21 cellular contexts compared by ENCODE assay signal in the genomic region with DNA sequence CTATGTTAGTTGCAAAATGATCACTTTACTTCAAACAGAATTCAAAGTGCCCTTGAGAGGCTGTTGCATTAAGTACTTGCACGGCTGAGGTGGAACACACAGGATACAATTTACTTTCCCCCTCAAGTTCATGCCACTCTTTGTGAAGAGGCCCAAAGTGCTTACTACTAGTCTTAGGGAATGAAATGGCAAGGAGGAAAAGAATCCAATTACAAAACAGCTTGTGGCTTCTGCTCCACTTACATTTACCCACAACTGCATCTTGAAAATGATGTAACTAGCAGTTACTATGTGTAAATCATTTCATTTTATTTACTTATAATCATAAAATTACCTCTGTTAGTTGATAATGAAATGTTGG. TPM values are rescaled to one million over a fixed set of nuclear protein-coding genes. Genes with fewer than 3 reads are reported as not detected.
DNase-seq lines count a peak whose midpoint lies in the region; ATAC-seq and TF ChIP-seq lines count a peak whose summit lies in the region.
"Had no signal": no experiment of that assay in that cellular context is flagged by ENCODE, and none has a peak within 500 bp of the region (broad histone marks: within the 10 kb centered on the region; RNA-seq: fewer than 3 reads in every experiment).

No MANE protein-coding gene starts in this region.

- H3K9me3 ChIP-seq in mucosa of descending colon = no peaks in the 10 kb centered on the region
- H3K9me3 ChIP-seq: right atrium auricular region had no signal

- DNase-seq in AG09309 (ENCODE audit: low read depth) (peak; percentile 59), H4 (ENCODE audit: low spot score) (peak; percentile 48), NCI-H82 (lab: John Stamatoyannopoulos, UW) (peak; percentile 34), fibroblast of peridontal ligament (ENCODE audit: extremely low read depth) (peak; percentile 85), mucosa of descending colon (no peak), islet precursor cell (no peak)
- DNase-seq: activated CD4-positive, alpha-beta T cell treated with anti-CD3 and anti-CD28 coated beads, Interleukin-2, amount 10 ng/mL, durations not matched to agents 7 days and 5 days; activated CD8-positive, alpha-beta memory T cell treated with anti-CD3 and anti-CD28 coated beads, Interleukin-2, amount 50 U/mL, for 4 hours; activated effector memory CD4-positive, alpha-beta T cell treated with anti-CD3 and anti-CD28 coated beads, Interleukin-2, amount 50 U/mL, for 16 hours; CD4-positive, alpha-beta T cell; foreskin keratinocyte; hippocampal formation; kidney; mammary epithelial cell; NCI-H1694 treated with DMSO at 0.1 percent for 48 hours; NCI-H526; SHP77 treated with DMSO at 0.1 percent for 48 hours; T-helper 1 cell had no signal

- intact Hi-C loops in mucosa of descending colon (cut with DNase I, micrococcal nuclease) = no loop called here

- H3K36me3 ChIP-seq in mucosa of descending colon (ENCODE audit: low read depth) = no peaks in the 10 kb centered on the region
- H3K36me3 ChIP-seq: right atrium auricular region had no signal

- no peak overlapping the region for H3K4me3 ChIP-seq in AG09309 (ENCODE audit: control insufficient read depth, low read depth, low read length)
- no peak overlapping the region for H3K4me3 ChIP-seq in mucosa of descending colon
- H3K4me3 ChIP-seq: right atrium auricular region had no signal

- no peak for TF ChIP-seq CTCF in AG09309 (IDR thresholded peaks at IDR 0.05; ENCODE audit: control insufficient read depth, insufficient read depth, low read depth, low read length, missing control alignments)
- no peak for TF ChIP-seq CTCF in mucosa of descending colon (IDR thresholded peaks at IDR 0.05)

- H3K4me1 ChIP-seq in mucosa of descending colon (ENCODE audit: low read depth) = peaks cover 19% of the 10 kb centered on the region
- H3K4me1 ChIP-seq: foreskin keratinocyte had no signal

- ATAC-seq in mucosa of descending colon (no peak), HG02798 (IDR thresholded peaks at IDR 0.05; ENCODE audit: poor library complexity, unreplicated experiment) (no peak), HG03521 (IDR thresholded peaks at IDR 0.05; ENCODE audit: unreplicated experiment) (no peak)

RNA-seq across cellular contexts. Expression of a gene that starts 14.6 kb away (rescaled TPM):
- total RNA-seq in H4 (2014; rRNA removed; shearing (Covaris generic)) = 5.2 and 5.4 TPM in 2 replicates
- under 1 TPM in 1 of 3 donors, not detected in 2; 0.16 TPM for total RNA-seq in mucosa of descending colon
- total RNA-seq: activated CD4-positive, alpha-beta T cell treated with anti-CD3 and anti-CD28 coated beads, Interleukin-2, amount 10 ng/mL, durations not matched to agents 7 days and 5 days; CD4-positive, alpha-beta T cell; right atrium auricular region had no signal

Comparison
In these comparisons a context has a peak if more than half of its experiments do, and no peak if none do; other contexts are left out.
1. DNase-seq: peak in AG09309 (single experiment), H4 (single experiment), NCI-H82 (single experiment) and fibroblast of peridontal ligament (single experiment); none in mucosa of descending colon (0 of 3) and islet precursor cell (single experiment).